20 cellular contexts compared by ENCODE assay signal in the genomic region with DNA sequence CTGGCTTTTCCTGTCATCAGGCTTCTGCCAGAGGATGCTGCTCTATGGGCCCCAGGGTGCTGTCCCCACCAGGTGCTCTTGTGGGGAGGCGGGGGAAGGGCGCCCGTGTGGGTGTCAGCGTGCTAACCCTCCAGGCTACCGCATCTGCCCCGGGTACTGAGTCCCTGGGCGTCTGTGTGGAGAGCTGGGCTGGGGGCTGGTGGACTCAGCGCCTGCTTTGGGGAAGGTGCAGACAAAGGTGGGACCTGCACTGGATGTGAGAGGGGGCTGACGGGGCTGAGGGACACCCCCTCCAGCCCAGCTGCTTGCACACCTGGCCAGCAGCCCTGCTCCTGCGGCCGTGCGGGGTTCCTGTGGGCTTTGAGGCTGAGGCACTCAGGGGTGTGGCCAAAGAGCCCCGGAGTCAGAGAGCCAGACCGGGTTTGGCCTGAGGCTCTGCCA.
DNase-seq lines count a peak whose midpoint lies in the region; ATAC-seq lines count a peak whose summit lies in the region.
"Had no signal": no experiment of that assay in that cellular context is flagged by ENCODE, and none has a peak within 500 bp of the region (broad histone marks: within the 10 kb centered on the region; RNA-seq: fewer than 3 reads in every experiment).

No MANE protein-coding gene starts in this region.

- peak overlapping the region in 4 of 11 experiments; percentile 9 to 49 (median 38); a peak in 5 of 22 replicates for H3K27ac ChIP-seq in BLaER1 treated with 17β-estradiol and CSF1 and Interleukin-3, amounts not matched to agents 10 nM and 100 nM
- H3K27ac ChIP-seq: ascending aorta, sigmoid colon had no signal

- peaks cover 0 to 5% (median 0%) of the 10 kb centered on the region in 11 experiments; a peak in 3 of 22 replicates for H4K20me1 ChIP-seq in BLaER1 treated with 17β-estradiol and CSF1 and Interleukin-3, amounts not matched to agents 10 nM and 100 nM

- peaks cover 0 to 29% (median 0%) of the 10 kb centered on the region in 11 experiments; a peak in 7 of 22 replicates for H3K27me3 ChIP-seq in BLaER1 treated with 17β-estradiol and CSF1 and Interleukin-3, amounts not matched to agents 10 nM and 100 nM
- H3K27me3 ChIP-seq: ascending aorta, MG63 had no signal

- DNase-seq in NCI-H510A (lab: John Stamatoyannopoulos, UW) (peak; percentile 20), iPS-NIHi7 (ENCODE audit: extremely low spot score) (peak; percentile 65), DMS114 treated with DMSO at 0.1 percent for 48 hours (lab: John Stamatoyannopoulos, UW; ENCODE audit: unreplicated experiment) (no peak)
- DNase-seq: activated CD4-positive, alpha-beta T cell treated with anti-CD3 and anti-CD28 coated beads for 48 hours; COR-L47; GDM1; HCEC 1CT; MG63; NCI-H1930; NCI-H526 treated with DMSO at 0.1 percent for 48 hours; nucleus accumbens; OCI-M1; sigmoid colon; stimulated activated CD4-positive, alpha-beta T cell treated with anti-CD3 and anti-CD28 coated beads, Interleukin-1b, Interleukin-23, amount 100 ng/mL, for 48 hours had no signal

- H3K9ac ChIP-seq in BLaER1 treated with 17β-estradiol and CSF1 and Interleukin-3, amounts not matched to agents 10 nM and 100 nM = peak overlapping the region in 4 of 11 experiments; percentile 20 to 48 (median 40); a peak in 2 of 22 replicates

- peak overlapping the region; percentile 43 to 97 (median 84); a peak in 21 of 22 replicates for H3K4me2 ChIP-seq in BLaER1 treated with 17β-estradiol and CSF1 and Interleukin-3, amounts not matched to agents 10 nM and 100 nM

- H3K4me1 ChIP-seq in BLaER1 treated with 17β-estradiol and CSF1 and Interleukin-3, amounts not matched to agents 10 nM and 100 nM = peaks cover 13 to 78% (median 69%) of the 10 kb centered on the region in 10 experiments
- H3K4me1 ChIP-seq: sigmoid colon had no signal

- no peaks in the 10 kb centered on the region for H3K9me3 ChIP-seq in BLaER1 treated with 17β-estradiol and CSF1 and Interleukin-3, amounts not matched to agents 10 nM and 100 nM (replicated peaks in 1 of 11)
- H3K9me3 ChIP-seq: ascending aorta, MG63, sigmoid colon had no signal

- H3K4me3 ChIP-seq in BLaER1 treated with 17β-estradiol and CSF1 and Interleukin-3, amounts not matched to agents 10 nM and 100 nM = peak overlapping the region in 1 of 10 experiments; percentile 11; a peak in 1 of 20 replicates
- H3K4me3 ChIP-seq: ascending aorta, MG63, sigmoid colon had no signal

- H3K36me3 ChIP-seq in BLaER1 treated with 17β-estradiol and CSF1 and Interleukin-3, amounts not matched to agents 10 nM and 100 nM = no peaks in the 10 kb centered on the region
- H3K36me3 ChIP-seq: ascending aorta, MG63, sigmoid colon had no signal

- ATAC-seq in GM21423 (IDR thresholded peaks at IDR 0.05; ENCODE audit: unreplicated experiment) = peak; percentile 53
- ATAC-seq in HG02642 (IDR thresholded peaks at IDR 0.05; ENCODE audit: poor library complexity, unreplicated experiment) = no peak
- ATAC-seq in activated CD4-positive, CD25-positive, alpha-beta regulatory T cell treated with anti-CD3 and anti-CD28 coated beads, Interleukin-2, amount 50 U/mL, for 24 hours = no peak
- no peak for ATAC-seq in HG03571 (IDR thresholded peaks at IDR 0.05; ENCODE audit: unreplicated experiment)
